ENCODE assay signal across 1 cellular context in the genomic region with DNA sequence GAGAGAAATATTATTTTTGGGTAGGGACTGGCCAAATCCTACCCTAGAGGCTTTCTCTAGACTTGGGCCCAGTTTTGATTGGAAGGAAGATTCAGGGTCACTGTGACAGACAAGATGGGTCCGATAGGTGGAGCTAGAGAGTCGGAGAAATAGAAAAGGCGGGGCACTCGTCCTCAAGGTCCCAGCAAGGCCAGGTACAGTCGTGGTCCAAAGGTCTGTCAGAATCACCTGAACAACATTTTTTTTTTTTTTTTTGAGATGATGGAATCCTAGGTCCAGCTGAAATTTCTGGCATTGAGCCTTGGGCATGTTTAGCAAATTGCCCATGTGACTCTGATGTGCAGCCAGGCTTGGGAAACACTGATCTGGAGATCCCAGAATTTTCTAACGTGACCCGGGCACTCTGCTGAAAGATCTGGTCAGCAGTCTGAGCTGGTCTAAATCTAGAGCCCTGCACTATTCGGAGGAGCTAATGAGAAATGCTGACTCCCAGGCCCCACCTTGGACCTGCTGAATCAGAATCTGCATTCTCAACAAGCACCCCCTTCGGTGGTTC.
TF ChIP-seq lines count a peak whose summit lies in the region.

No MANE protein-coding gene starts in this region.

TF ChIP-seq in IMR-90, 13 proteins besides CTCF, POLR2A, EP300 and RAD21:
- no peak for TF ChIP-seq BHLHE40 (IDR thresholded peaks at IDR 0.05; ENCODE audit: low read depth, low read length)
- TF ChIP-seq SMC3 (IDR thresholded peaks at IDR 0.05; ENCODE audit: low read depth, low read length), result peak; percentile 58
TF ChIP-seq in IMR-90: peak in this region for 1.
